8 cellular contexts compared by ENCODE assay signal in genomic region chr15:38564557-38565286, GRCh38. TPM values are rescaled to one million over a fixed set of nuclear protein-coding genes. Genes with fewer than 3 reads are reported as not detected.
A peak's percentile ranks its signal among the peaks of the same experiment; 100 is the strongest.
DNase-seq lines count a peak whose midpoint lies in the region; ATAC-seq and TF ChIP-seq lines count a peak whose summit lies in the region.

TSS of gene RASGRP1 (minus strand) at chr15:38564814. CDS start at chr15:38564628, 186 bp downstream.

- peaks cover 38% of the 10 kb centered on the region for H3K36me3 Mint-ChIP-seq in natural killer cell treated with Interleukin-12 subunit alpha and Interleukin-12 subunit beta and Interleukin-15 and Interleukin-18, amount 100 ng/mL, for 72 hours
- peaks cover 27% of the 10 kb centered on the region for H3K36me3 Mint-ChIP-seq in stimulated activated naive CD8-positive, alpha-beta T cell treated with anti-CD3 and anti-CD28 coated beads, Interleukin-15, Interleukin-2, amounts not matched to agents 100 ng/mL and 50 ng/mL, for 24 hours (ENCODE audit: low read depth)

- no peaks in the 10 kb centered on the region for H3K27me3 Mint-ChIP-seq in natural killer cell treated with Interleukin-12 subunit alpha and Interleukin-12 subunit beta and Interleukin-15 and Interleukin-18, amount 100 ng/mL, for 72 hours
- no peaks in the 10 kb centered on the region for H3K27me3 Mint-ChIP-seq in stimulated activated naive CD8-positive, alpha-beta T cell treated with anti-CD3 and anti-CD28 coated beads, Interleukin-15, Interleukin-2, amounts not matched to agents 100 ng/mL and 50 ng/mL, for 24 hours

- peak; percentile 37 for DNase-seq in NCI-H345 (lab: John Stamatoyannopoulos, UW)
- DNase-seq in activated CD8-positive, alpha-beta memory T cell treated with anti-CD3 and anti-CD28 coated beads, Interleukin-2, amount 50 U/mL, for 48 hours: peak; percentile 91
- peak; percentile 94 for DNase-seq in natural killer cell treated with Interleukin-12 subunit alpha and Interleukin-12 subunit beta and Interleukin-15 and Interleukin-18, amount 100 ng/mL, for 72 hours (ENCODE audit: low spot score)

- H3K4me1 Mint-ChIP-seq in natural killer cell treated with Interleukin-12 subunit alpha and Interleukin-12 subunit beta and Interleukin-15 and Interleukin-18, amount 100 ng/mL, for 72 hours (ENCODE audit: low read depth in 2 of 2): peaks cover 49 to 57% of the 10 kb centered on the region in 2 donors
- peaks cover 60% of the 10 kb centered on the region for H3K4me1 Mint-ChIP-seq in stimulated activated naive CD8-positive, alpha-beta T cell treated with anti-CD3 and anti-CD28 coated beads, Interleukin-15, Interleukin-2, amounts not matched to agents 100 ng/mL and 50 ng/mL, for 24 hours (ENCODE audit: low read depth)

- TF ChIP-seq CTCF in 22Rv1 (IDR thresholded peaks at IDR 0.05): peak; percentile 12; the same call in 1 of the 2 replicates

- ATAC-seq in GM18505 (IDR thresholded peaks at IDR 0.05; ENCODE audit: unreplicated experiment) (peak; percentile 73), HG02943 (IDR thresholded peaks at IDR 0.05; ENCODE audit: low read depth, unreplicated experiment) (peak; percentile 68), esophagus mucosa (peak; percentile 88)
- ATAC-seq in natural killer cell treated with Interleukin-12 subunit alpha and Interleukin-12 subunit beta and Interleukin-15 and Interleukin-18, amount 100 ng/mL, for 72 hours: peak; percentile 82 to 90

- TF ChIP-seq POLR2A in GM18505 (IDR thresholded peaks at IDR 0.05; ENCODE audit: borderline replicate concordance, extremely low read depth, insufficient read depth, insufficient read length): peak; percentile 59

- peak within 1 kb of the TSS; percentile 91 for H3K4me3 Mint-ChIP-seq in natural killer cell treated with Interleukin-12 subunit alpha and Interleukin-12 subunit beta and Interleukin-15 and Interleukin-18, amount 100 ng/mL, for 72 hours
- peak within 1 kb of the TSS; percentile 95 for H3K4me3 Mint-ChIP-seq in stimulated activated naive CD8-positive, alpha-beta T cell treated with anti-CD3 and anti-CD28 coated beads, Interleukin-15, Interleukin-2, amounts not matched to agents 100 ng/mL and 50 ng/mL, for 24 hours

- peak within 1 kb of the TSS; percentile 91 to 94 for H3K27ac Mint-ChIP-seq in natural killer cell treated with Interleukin-12 subunit alpha and Interleukin-12 subunit beta and Interleukin-15 and Interleukin-18, amount 100 ng/mL, for 72 hours
- peak within 1 kb of the TSS; percentile 92 for H3K27ac Mint-ChIP-seq in stimulated activated naive CD8-positive, alpha-beta T cell treated with anti-CD3 and anti-CD28 coated beads, Interleukin-15, Interleukin-2, amounts not matched to agents 100 ng/mL and 50 ng/mL, for 24 hours

- no peak within 1 kb of the TSS for H3K27ac ChIP-seq in 22Rv1

- peaks cover 6% of the 10 kb centered on the region for H3K9me3 Mint-ChIP-seq in natural killer cell treated with Interleukin-12 subunit alpha and Interleukin-12 subunit beta and Interleukin-15 and Interleukin-18, amount 100 ng/mL, for 72 hours
- no peaks in the 10 kb centered on the region for H3K9me3 Mint-ChIP-seq in stimulated activated naive CD8-positive, alpha-beta T cell treated with anti-CD3 and anti-CD28 coated beads, Interleukin-15, Interleukin-2, amounts not matched to agents 100 ng/mL and 50 ng/mL, for 24 hours

RNA-seq across cellular contexts. Expression of gene RASGRP1, which starts in this region (rescaled TPM):
- total RNA-seq in esophagus mucosa: 21.2 TPM
- total RNA-seq in natural killer cell treated with Interleukin-12 subunit alpha and Interleukin-12 subunit beta and Interleukin-15 and Interleukin-18, amount 100 ng/mL, for 72 hours: 100 to 1,000 TPM; 154 to 241 TPM

Comparison
In these comparisons a context has a peak if more than half of its experiments do, and no peak if none do; other contexts are left out.
1. DNase-seq: peak in every context shown above with its lines; median percentile 94 in natural killer cell treated with Interleukin-12 subunit alpha and Interleukin-12 subunit beta and Interleukin-15 and Interleukin-18, amount 100 ng/mL, for 72 hours; 91 in activated CD8-positive, alpha-beta memory T cell treated with anti-CD3 and anti-CD28 coated beads, Interleukin-2, amount 50 U/mL, for 48 hours; 37 in NCI-H345.